In the genomic region with DNA sequence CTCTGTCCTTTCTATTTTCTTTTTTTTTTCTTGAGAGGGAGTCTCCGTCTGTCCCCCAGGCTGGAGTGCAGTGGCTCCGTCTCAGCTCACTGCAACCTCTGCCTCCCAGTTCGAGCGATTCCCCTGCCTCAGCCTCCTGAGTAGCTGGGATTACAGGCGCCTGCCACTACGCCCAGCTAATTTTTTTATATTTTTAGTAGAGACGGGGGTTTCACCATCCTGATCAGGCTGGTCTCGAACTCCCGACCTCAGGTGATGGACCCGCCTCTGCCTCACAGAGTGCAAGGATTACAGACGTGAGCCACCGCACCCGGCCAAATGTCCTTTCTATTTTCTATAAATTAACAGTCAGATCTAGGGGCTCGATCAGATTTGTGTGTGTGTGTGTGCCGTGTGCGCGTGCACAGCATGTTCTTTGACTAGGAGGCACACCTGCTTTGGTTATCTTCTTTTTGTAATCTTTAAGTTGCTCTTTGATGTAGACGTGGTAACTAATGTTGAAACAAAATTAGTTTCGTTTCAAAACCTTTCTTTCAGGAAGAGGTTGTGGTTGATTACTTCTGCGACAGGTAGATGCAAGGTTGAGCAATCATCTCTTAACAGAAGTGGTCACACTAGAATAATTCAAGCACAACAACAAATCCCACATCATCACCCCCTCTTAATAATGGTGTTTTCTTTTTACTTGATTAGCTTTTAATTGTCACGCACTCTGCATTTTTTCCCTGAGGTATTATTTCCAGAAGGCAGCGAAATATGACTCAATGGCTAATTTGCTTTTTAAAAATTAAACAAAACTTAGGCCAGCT, we compare ENCODE assay signal across 8 cellular contexts. TPM values are rescaled to one million over a fixed set of nuclear protein-coding genes. Genes with fewer than 3 reads are reported as not detected.
DNase-seq lines count a peak whose midpoint lies in the region; ATAC-seq and TF ChIP-seq lines count a peak whose summit lies in the region.

No MANE protein-coding gene starts in this region.

- intact Hi-C loops in activated CD4-positive, alpha-beta T cell treated with anti-CD3 and anti-CD28 coated beads, Interleukin-2, amount 10 ng/mL, durations not matched to agents 24 days and 14 days (cut with micrococcal nuclease): loop anchor here (1.0 to 10.0 kb wide), 6 partner anchors 13 to 477 kb away; a partner anchor contains a TSS

- H3K4me1 ChIP-seq in Karpas-422 (ENCODE audit: low read length): peaks cover 23% of the 10 kb centered on the region

- peak; percentile 90 for DNase-seq in GM12865 (ENCODE audit: low read depth)
- no peak for DNase-seq in Karpas-422
- DNase-seq in activated CD4-positive, alpha-beta T cell treated with anti-CD3 and anti-CD28 coated beads, Interleukin-2, amount 10 ng/mL, durations not matched to agents 24 days and 14 days: peak; percentile 84
- peak; percentile 35 to 42 (median 36) for DNase-seq in effector memory CD8-positive, alpha-beta T cell
- DNase-seq in neural crest cell (ENCODE audit: low read depth, low spot score): no peak
- no peak for DNase-seq in HPDE6-E6E7 (ENCODE audit: extremely low spot score)
- DNase-seq in ureter (ENCODE audit: low spot score): no peak

- H3K79me2 ChIP-seq in Karpas-422 (ENCODE audit: low read length): peaks cover 38% of the 10 kb centered on the region

- peak overlapping the region; percentile 87 for H3K9ac ChIP-seq in Karpas-422 (ENCODE audit: low read length)

- peaks cover 24% of the 10 kb centered on the region for H3K36me3 Mint-ChIP-seq in activated CD4-positive, alpha-beta T cell treated with anti-CD3 and anti-CD28 coated beads, Interleukin-2, amount 10 ng/mL, durations not matched to agents 24 days and 14 days (ENCODE audit: low read depth)
- peaks cover 31% of the 10 kb centered on the region for H3K36me3 Mint-ChIP-seq in effector memory CD8-positive, alpha-beta T cell (ENCODE audit: insufficient read depth)
- H3K36me3 Mint-ChIP-seq in neural crest cell (ENCODE audit: low read depth): peaks cover 10% of the 10 kb centered on the region

- H3K4me3 ChIP-seq in GM12865 (ENCODE audit: low read depth, low read length): peak overlapping the region; percentile 62
- H3K4me3 ChIP-seq in Karpas-422 (ENCODE audit: low read length): peak overlapping the region; percentile 88

- H3K27ac ChIP-seq in Karpas-422 (ENCODE audit: low read length): peak overlapping the region; percentile 68

- peak; percentile 40 for ATAC-seq in GM21825 (IDR thresholded peaks at IDR 0.05; ENCODE audit: unreplicated experiment)
- peak; percentile 55 for ATAC-seq in effector memory CD8-positive, alpha-beta T cell (replicated peaks)

- peak overlapping the region; percentile 63 for H2AFZ ChIP-seq in Karpas-422 (ENCODE audit: low read length)

- H3K9me2 ChIP-seq in Karpas-422 (replicated peaks; ENCODE audit: insufficient read depth, low read length): no peaks in the 10 kb centered on the region

- peak overlapping the region; percentile 87 for H3K4me3 Mint-ChIP-seq in activated CD4-positive, alpha-beta T cell treated with anti-CD3 and anti-CD28 coated beads, Interleukin-2, amount 10 ng/mL, durations not matched to agents 24 days and 14 days
- H3K4me3 Mint-ChIP-seq in effector memory CD8-positive, alpha-beta T cell: peak overlapping the region; percentile 85 to 88
- peak overlapping the region; percentile 91 for H3K4me3 Mint-ChIP-seq in neural crest cell

- no peaks in the 10 kb centered on the region for H3K9me3 ChIP-seq in Karpas-422 (ENCODE audit: low read length)

- peaks cover 45% of the 10 kb centered on the region for H3K4me1 Mint-ChIP-seq in activated CD4-positive, alpha-beta T cell treated with anti-CD3 and anti-CD28 coated beads, Interleukin-2, amount 10 ng/mL, durations not matched to agents 24 days and 14 days
- peaks cover 20 to 44% of the 10 kb centered on the region in 2 donors for H3K4me1 Mint-ChIP-seq in effector memory CD8-positive, alpha-beta T cell (ENCODE audit: low read depth in 2 of 2)
- peaks cover 28% of the 10 kb centered on the region for H3K4me1 Mint-ChIP-seq in neural crest cell

- peaks cover 3% of the 10 kb centered on the region for H3K27me3 Mint-ChIP-seq in activated CD4-positive, alpha-beta T cell treated with anti-CD3 and anti-CD28 coated beads, Interleukin-2, amount 10 ng/mL, durations not matched to agents 24 days and 14 days
- no peaks in the 10 kb centered on the region for H3K27me3 Mint-ChIP-seq in effector memory CD8-positive, alpha-beta T cell
- no peaks in the 10 kb centered on the region for H3K27me3 Mint-ChIP-seq in neural crest cell (ENCODE audit: low read depth)

- H3K9me3 Mint-ChIP-seq in activated CD4-positive, alpha-beta T cell treated with anti-CD3 and anti-CD28 coated beads, Interleukin-2, amount 10 ng/mL, durations not matched to agents 24 days and 14 days: no peaks in the 10 kb centered on the region
- H3K9me3 Mint-ChIP-seq in effector memory CD8-positive, alpha-beta T cell: no peaks in the 10 kb centered on the region
- H3K9me3 Mint-ChIP-seq in neural crest cell: no peaks in the 10 kb centered on the region

- H3K36me3 ChIP-seq in Karpas-422 (ENCODE audit: insufficient read depth, low read length): peaks cover 17% of the 10 kb centered on the region; the same call in 1 of the 2 replicates

- peak overlapping the region; percentile 97 for H3K27ac Mint-ChIP-seq in activated CD4-positive, alpha-beta T cell treated with anti-CD3 and anti-CD28 coated beads, Interleukin-2, amount 10 ng/mL, durations not matched to agents 24 days and 14 days
- H3K27ac Mint-ChIP-seq in effector memory CD8-positive, alpha-beta T cell: peak overlapping the region; percentile 94 to 98
- peak overlapping the region; percentile 44 for H3K27ac Mint-ChIP-seq in neural crest cell (ENCODE audit: unreplicated experiment)

- no peaks in the 10 kb centered on the region for H3K27me3 ChIP-seq in Karpas-422 (ENCODE audit: low read length)

- TF ChIP-seq CTCF in GM12865 (IDR thresholded peaks at IDR 0.05; ENCODE audit: insufficient read depth, low read depth, low read length, missing control alignments) (no peak), neural crest cell (conservative IDR thresholded peaks at IDR 0.05) (no peak)

- H3K4me2 ChIP-seq in Karpas-422 (ENCODE audit: low read depth, low read length, poor library complexity, severe bottlenecking): peak overlapping the region; percentile 72

- H4K20me1 ChIP-seq in Karpas-422 (ENCODE audit: insufficient read depth, low read depth, low read length): no peaks in the 10 kb centered on the region

RNA-seq across cellular contexts. Expression of a gene that starts 0.8 kb away (rescaled TPM):
- total RNA-seq in Karpas-422 (2014; rRNA removed; shearing (Covaris generic); ENCODE audit: low replicate concordance): 12.9 and 36.1 TPM in 2 replicates
- 51.8 and 56.3 TPM in 2 replicates for total RNA-seq in activated CD4-positive, alpha-beta T cell treated with anti-CD3 and anti-CD28 coated beads, Interleukin-2, amount 10 ng/mL, durations not matched to agents 24 days and 14 days
- total RNA-seq in neural crest cell (40.5 TPM in 2 replicates), ureter (30.9 TPM)

Comparison
In these comparisons a context has a peak if more than half of its experiments do, and no peak if none do; other contexts are left out.
1. DNase-seq: peak in GM12865 (single experiment), activated CD4-positive, alpha-beta T cell treated with anti-CD3 and anti-CD28 coated beads, Interleukin-2, amount 10 ng/mL, durations not matched to agents 24 days and 14 days (single experiment) and effector memory CD8-positive, alpha-beta T cell (3 of 3); none in Karpas-422 (single experiment), neural crest cell (single experiment), HPDE6-E6E7 (single experiment) and ureter (single experiment).
2. H3K27ac Mint-ChIP-seq: peak in every context shown above with its lines; median percentile 97 in activated CD4-positive, alpha-beta T cell treated with anti-CD3 and anti-CD28 coated beads, Interleukin-2, amount 10 ng/mL, durations not matched to agents 24 days and 14 days; 96 in effector memory CD8-positive, alpha-beta T cell; 44 in neural crest cell.
3. Peak in every context shown above with its lines, with median percentiles within 50 percentile points of each other: H3K4me3 Mint-ChIP-seq.